ENCODE assay signal across 8 cellular contexts in genomic region chr16:70577256-70577698, GRCh38. TPM values are rescaled to one million over a fixed set of nuclear protein-coding genes. Genes with fewer than 3 reads are reported as not detected.
DNase-seq lines count a peak whose midpoint lies in the region; ATAC-seq and TF ChIP-seq lines count a peak whose summit lies in the region.

No MANE protein-coding gene starts in this region.

- no peak overlapping the region for H3K4me3 ChIP-seq in endodermal cell (ENCODE audit: low read length)

- peaks cover 26% of the 10 kb centered on the region for H3K36me3 Mint-ChIP-seq in endodermal cell (ENCODE audit: low read depth)

- H3K27me3 ChIP-seq in endodermal cell (ENCODE audit: control insufficient read depth, insufficient read depth, low read length, poor library complexity, severe bottlenecking), result no peaks in the 10 kb centered on the region

- H3K9me3 Mint-ChIP-seq in endodermal cell, result no peaks in the 10 kb centered on the region

- no peaks in the 10 kb centered on the region for H3K4me1 ChIP-seq in endodermal cell (ENCODE audit: control insufficient read depth, insufficient read depth, low read length)

- no peak overlapping the region for H3K27ac ChIP-seq in endodermal cell (ENCODE audit: low read depth, low read length)

- peak; percentile 65 for DNase-seq in GM03348 (ENCODE audit: low spot score)
- peak; percentile 66 for DNase-seq in NCI-H226
- peak; percentile 61 for DNase-seq in endodermal cell
- DNase-seq in renal cortical epithelial cell (ENCODE audit: low read depth), result peak; percentile 96
- DNase-seq in DMS79 (lab: John Stamatoyannopoulos, UW), result no peak
- DNase-seq in GM10266 (ENCODE audit: extremely low spot score), result no peak

- no peak overlapping the region for H3K4me3 Mint-ChIP-seq in endodermal cell

- WGBS in endodermal cell (ENCODE audit: insufficient coverage in 1 of 2, insufficient read length in 1 of 2), 2 experiments, result 85 to 94% methylated on average over 6 to 9 of the region's 9 CpGs

- peak overlapping the region; percentile 45 for H3K27ac Mint-ChIP-seq in endodermal cell

- H3K9me3 ChIP-seq in endodermal cell (ENCODE audit: control insufficient read depth, low read length), result no peaks in the 10 kb centered on the region

- TF ChIP-seq CTCF in endodermal cell (conservative IDR thresholded peaks at IDR 0.05) (no peak), GM10266 (IDR thresholded peaks at IDR 0.05; ENCODE audit: control insufficient read depth, insufficient read depth, low read depth, missing control alignments) (no peak)

- H3K36me3 ChIP-seq in endodermal cell (ENCODE audit: control insufficient read depth, insufficient read depth, low read length), result peaks cover 30% of the 10 kb centered on the region

- ATAC-seq in GM21723 (IDR thresholded peaks at IDR 0.05; ENCODE audit: unreplicated experiment), result no peak
- ATAC-seq in HG03378 (IDR thresholded peaks at IDR 0.05; ENCODE audit: unreplicated experiment), result no peak

- H3K27me3 Mint-ChIP-seq in endodermal cell (ENCODE audit: insufficient read depth), result no peaks in the 10 kb centered on the region

- H3K4me1 Mint-ChIP-seq in endodermal cell, result no peaks in the 10 kb centered on the region

- H3K9ac ChIP-seq in endodermal cell (ENCODE audit: extremely low read depth, low read length, poor library complexity, severe bottlenecking), result no peak overlapping the region

RNA-seq across cellular contexts. Expression of gene SF3B3, which starts 53.7 kb away (rescaled TPM):
- total RNA-seq in endodermal cell (100 to 1,000 TPM; 479 to 484 TPM), renal cortical epithelial cell (79.2 and 136 TPM in 2 replicates)
- polyA plus RNA-seq in endodermal cell (2013, experiment 1 of 2), result 277 TPM
- polyA plus RNA-seq in endodermal cell (2013, experiment 2 of 2), result 225 TPM

RNA-seq across cellular contexts. Expression of gene COG4, which starts 53.9 kb away (rescaled TPM):
- total RNA-seq in endodermal cell (10 to 100 TPM; 62.7 to 71.4 TPM), renal cortical epithelial cell (71.1 and 82.1 TPM in 2 replicates)
- polyA plus RNA-seq in endodermal cell (2013, experiment 1 of 2), result 45.1 TPM
- polyA plus RNA-seq in endodermal cell (2013, experiment 2 of 2), result 43.5 TPM

Comparison
In these comparisons a context has a peak if more than half of its experiments do, and no peak if none do; other contexts are left out.
1. DNase-seq: peak in GM03348 (single experiment), NCI-H226 (single experiment), endodermal cell (single experiment) and renal cortical epithelial cell (single experiment); none in DMS79 (single experiment) and GM10266 (single experiment).